ENCODE assay signal across 16 cellular contexts in the genomic region with DNA sequence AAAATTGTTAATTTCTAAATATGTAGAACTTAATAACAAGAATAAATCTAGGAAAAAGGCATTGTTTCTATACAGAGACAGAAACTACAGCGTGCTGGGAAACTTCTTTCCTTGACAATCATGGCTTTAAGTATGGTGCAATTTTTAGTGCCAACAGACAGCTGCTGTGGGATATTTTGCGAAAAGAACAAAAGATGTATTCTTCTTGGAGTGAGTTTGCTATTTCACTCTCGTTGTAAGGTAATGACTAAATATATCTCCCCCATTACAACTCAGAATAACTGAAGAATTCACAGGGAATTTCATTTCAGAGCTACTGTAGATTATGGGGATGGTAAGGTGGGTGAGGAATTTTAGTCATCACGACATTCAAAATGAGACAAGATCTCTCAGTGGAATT.
DNase-seq lines count a peak whose midpoint lies in the region; ATAC-seq and TF ChIP-seq lines count a peak whose summit lies in the region.
"Had no signal": no experiment of that assay in that cellular context is flagged by ENCODE, and none has a peak within 500 bp of the region (broad histone marks: within the 10 kb centered on the region; RNA-seq: fewer than 3 reads in every experiment).

No MANE protein-coding gene starts in this region.

- DNase-seq in LHCN-M2 (ENCODE audit: low read depth) (peak; percentile 31), foreskin melanocyte (peak; percentile 13), myocyte (ENCODE audit: low read depth) (peak; percentile 10), NCI-H2227 treated with DMSO at 0.1 percent for 48 hours (lab: John Stamatoyannopoulos, UW) (no peak), heart right ventricle (no peak), tibial artery (no peak)
- DNase-seq: ACHN; Calu3; CD4-positive, alpha-beta T cell; DMS79 treated with DMSO at 0.1 percent for 48 hours; GF-D8; HCEC 1CT had no signal

- ATAC-seq in heart right ventricle (no peak), HG02571 (IDR thresholded peaks at IDR 0.05; ENCODE audit: unreplicated experiment) (no peak)
- ATAC-seq: GM23338, HepG2 had no signal

- TF ChIP-seq CTCF in heart right ventricle (IDR thresholded peaks at IDR 0.05), result no peak
- no peak for TF ChIP-seq CTCF in tibial artery (IDR thresholded peaks at IDR 0.05)

- H3K4me1 ChIP-seq in heart right ventricle (no peaks in the 10 kb centered on the region), tibial artery (no peaks in the 10 kb centered on the region)

- no peaks in the 10 kb centered on the region for H3K27me3 ChIP-seq in heart right ventricle
- H3K27me3 ChIP-seq in tibial artery, result no peaks in the 10 kb centered on the region

- H3K4me3 ChIP-seq in heart right ventricle, result no peak overlapping the region
- H3K4me3 ChIP-seq in tibial artery, result no peak overlapping the region
- H3K4me3 ChIP-seq: GM23338 had no signal

- H3K27ac ChIP-seq in heart right ventricle (no peak overlapping the region), tibial artery (no peak overlapping the region)
- H3K27ac ChIP-seq: C4-2B had no signal

- peaks cover 0 to 4% (median 0%) of the 10 kb centered on the region in 11 donors for H3K9me3 ChIP-seq in heart right ventricle
- H3K9me3 ChIP-seq in tibial artery, result no peaks in the 10 kb centered on the region

- intact Hi-C loops in heart right ventricle (cut with DNase I) (no loop called here), tibial artery (cut with DNase I; ENCODE audit: low total_unique reads) (no loop called here)

- 46 to 53% methylated on average over 4 of the region's 4 CpGs for WGBS in heart right ventricle, 2 donors

- H3K36me3 ChIP-seq in heart right ventricle (no peaks in the 10 kb centered on the region), tibial artery (no peaks in the 10 kb centered on the region)

Comparison
In these comparisons a context has a peak if more than half of its experiments do, and no peak if none do; other contexts are left out.
1. DNase-seq: peak in LHCN-M2 (single experiment), foreskin melanocyte (single experiment) and myocyte (single experiment); none in NCI-H2227 treated with DMSO at 0.1 percent for 48 hours (single experiment), heart right ventricle (0 of 2) and tibial artery (0 of 2).